In the genomic region with DNA sequence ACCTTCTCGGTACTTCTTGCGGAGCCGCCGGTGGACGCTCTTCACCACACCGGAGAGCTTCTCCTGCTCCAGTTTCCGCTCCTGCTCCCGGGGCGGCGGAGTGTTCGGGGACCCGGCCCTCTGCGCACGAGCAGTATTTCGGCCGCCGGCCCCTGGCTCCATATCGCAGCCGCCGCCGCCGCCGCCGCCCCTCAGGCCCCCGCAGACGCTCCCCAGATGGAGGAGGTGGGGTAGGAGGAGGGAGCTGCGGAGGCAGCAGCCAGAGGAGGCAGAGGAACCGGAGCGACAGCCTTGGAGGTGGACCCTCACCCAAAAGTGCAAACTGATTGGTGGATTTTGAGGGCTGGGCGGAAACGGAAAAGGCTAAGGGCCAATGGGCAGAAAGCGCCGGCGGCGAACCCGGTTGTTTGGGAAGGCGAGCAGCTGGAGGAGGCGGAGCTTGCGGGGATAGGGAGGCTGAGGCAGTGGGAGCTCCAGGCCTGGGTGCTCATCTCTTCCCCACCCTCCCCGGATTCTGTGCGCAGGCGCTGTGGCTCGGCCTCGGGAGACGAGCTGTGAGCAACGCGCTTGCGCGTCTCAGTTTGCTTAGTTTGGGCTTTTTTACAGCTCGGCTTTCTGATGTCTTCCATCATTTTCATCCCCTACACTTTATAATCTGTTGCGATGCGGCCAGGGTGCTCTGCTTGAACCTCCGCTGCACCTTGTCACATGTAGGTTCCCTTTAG, we compare ENCODE assay signal across 8 cellular contexts.
DNase-seq lines count a peak whose midpoint lies in the region; ATAC-seq, FAIRE-seq and TF ChIP-seq lines count a peak whose summit lies in the region.

No MANE protein-coding gene starts in this region.

- intact Hi-C loops in Caco-2 (cut with micrococcal nuclease; ENCODE audit: unreplicated experiment): loop anchor here (1.0 to 2.0 kb wide), 3 partner anchors 179 to 729 kb away; a partner anchor contains a TSS

- no peak overlapping the region for H3K23ac ChIP-seq in H1 (ENCODE audit: insufficient read length)

- peak overlapping the region; percentile 35 for H3K14ac ChIP-seq in H1 (ENCODE audit: insufficient read length)

- FAIRE-seq in HTR-8/SVneo (lab: Jason Lieb, UNC) (peak; percentile 60), H1 (lab: Jason Lieb, UNC) (no peak)

- H3K4me2 ChIP-seq in H1 (ENCODE audit: insufficient read depth in 1 of 2, low read depth in 2 of 2, low read length in 2 of 2): peak overlapping the region; percentile 68 to 99

- H3K27me3 ChIP-seq in Caco-2 (replicated peaks; ENCODE audit: control insufficient read depth, insufficient read depth, low read length): no peaks in the 10 kb centered on the region
- H3K27me3 ChIP-seq in H1 (replicated peaks in 1 of 4; ENCODE audit: control insufficient read depth in 3 of 4, extremely low read depth in 1 of 4, insufficient read depth in 3 of 4, low read length in 3 of 4): no peaks in the 10 kb centered on the region

- H2BK20ac ChIP-seq in H1 (ENCODE audit: low read length): no peak overlapping the region

- POLR2A ChIA-PET in Caco-2 (lab: Charles Lee): interaction anchor here (0.5 to 1.1 kb wide), 2 partner anchors 227 to 489 kb away, joined by 4 to 11 read pairs; a partner anchor contains a TSS
- POLR2A ChIA-PET in H1 (lab: Charles Lee; ENCODE audit: partially characterized antibody): interaction anchor here (0.7 to 2.2 kb wide), 4 partner anchors 9 to 489 kb away, joined by 3 to 6 read pairs (median 4); a partner anchor contains a TSS

- no peak overlapping the region for H2BK15ac ChIP-seq in H1 (ENCODE audit: low read length)

- TF ChIP-seq EP300 in H1 (IDR thresholded peaks at IDR 0.05; ENCODE audit: borderline replicate concordance in 1 of 2, low read depth in 2 of 2, low read length in 2 of 2): no peak

- peak overlapping the region; percentile 75 for H2BK5ac ChIP-seq in H1 (ENCODE audit: low read depth, low read length)

- peaks cover 0 to 3% of the 10 kb centered on the region in 2 experiments for H4K20me1 ChIP-seq in H1 (replicated peaks in 1 of 2; ENCODE audit: control insufficient read depth in 1 of 2, insufficient read depth in 2 of 2, low read length in 2 of 2)

- TF ChIP-seq CTCF in Caco-2 (IDR thresholded peaks at IDR 0.05; ENCODE audit: insufficient read depth in 1 of 2, low read depth in 1 of 2, low read length in 1 of 2, severe bottlenecking in 1 of 2, unreplicated experiment in 1 of 2) (no peak), H1 (IDR thresholded peaks at IDR 0.05; ENCODE audit: control extremely low read depth in 1 of 3, insufficient read depth in 1 of 3, low read depth in 1 of 3, low read length in 3 of 3) (no peak)

- H2AK5ac ChIP-seq in H1 (ENCODE audit: low read depth, low read length): no peak overlapping the region

- H3K36me3 ChIP-seq in Caco-2 (ENCODE audit: control insufficient read depth, insufficient read depth, low read length) (no peaks in the 10 kb centered on the region), H1 (ENCODE audit: control insufficient read depth in 2 of 4, insufficient read depth in 4 of 4, low read length in 3 of 4) (peaks cover 0 to 4% (median 0%) of the 10 kb centered on the region in 4 experiments; a peak in 1 of 8 replicates)

- peak overlapping the region; percentile 90 for H4K5ac ChIP-seq in H1 (ENCODE audit: insufficient read length, low read depth, low read length)

- H3K79me2 ChIP-seq in H1 (ENCODE audit: control insufficient read depth in 1 of 2, insufficient read depth in 2 of 2, low read length in 2 of 2): peaks cover 0 to 37% of the 10 kb centered on the region in 2 experiments; a peak in 2 of 4 replicates

- peaks cover 6% of the 10 kb centered on the region for H3K4me1 ChIP-seq in Caco-2
- peaks cover 0 to 5% (median 4%) of the 10 kb centered on the region in 4 experiments; a peak in 4 of 7 replicates for H3K4me1 ChIP-seq in H1 (replicated peaks in 1 of 4; ENCODE audit: control insufficient read depth in 3 of 4, insufficient read depth in 4 of 4, low read length in 3 of 4)

- peak overlapping the region; percentile 70 for H3K4ac ChIP-seq in H1 (replicated peaks; ENCODE audit: insufficient read length, low read depth, low read length)

- peak overlapping the region; percentile 2; the same call in 1 of the 2 replicates for H3K18ac ChIP-seq in H1 (ENCODE audit: extremely low read depth, low read length)

- peak overlapping the region; percentile 91 for H3K27ac Mint-ChIP-seq in Caco-2 (ENCODE audit: unreplicated experiment)
- peak overlapping the region; percentile 86 for H3K27ac Mint-ChIP-seq in activated CD8-positive, alpha-beta memory T cell treated with anti-CD3 and anti-CD28 coated beads, Interleukin-2, amount 10 ng/mL, durations not matched to agents 7 days and 5 days
- peak overlapping the region; percentile 96 for H3K27ac Mint-ChIP-seq in memory B cell

- peak; percentile 98 for ATAC-seq in GM21381 (IDR thresholded peaks at IDR 0.05; ENCODE audit: unreplicated experiment)
- peak; percentile 96 for ATAC-seq in activated CD8-positive, alpha-beta memory T cell treated with anti-CD3 and anti-CD28 coated beads, Interleukin-2, amount 10 ng/mL, durations not matched to agents 7 days and 5 days
- peak; percentile 92 for ATAC-seq in memory B cell (ENCODE audit: low read depth)

- no TSS peak for BruUV-seq in Caco-2 (replicated peaks; lab: Mats Ljungman, UMichigan)

- H3K9me3 Mint-ChIP-seq in Caco-2 (ENCODE audit: unreplicated experiment) (no peaks in the 10 kb centered on the region), memory B cell (no peaks in the 10 kb centered on the region)
- H3K9me3 Mint-ChIP-seq in activated CD8-positive, alpha-beta memory T cell treated with anti-CD3 and anti-CD28 coated beads, Interleukin-2, amount 10 ng/mL, durations not matched to agents 7 days and 5 days (ENCODE audit: low read depth): no peaks in the 10 kb centered on the region

- TF ChIP-seq POLR2A in H1 (IDR thresholded peaks at IDR 0.05; ENCODE audit: control extremely low read depth in 1 of 2, low read depth in 2 of 2, low read length in 2 of 2): no peak; a peak in 1 of 3 replicates

- TF ChIP-seq RAD21 in H1 (IDR thresholded peaks at IDR 0.05 in 1 of 2, conservative IDR thresholded peaks at IDR 0.05 in 1 of 2; ENCODE audit: low read depth in 2 of 2, low read length in 2 of 2): no peak

- H2AFZ ChIP-seq in H1 (ENCODE audit: low read length): peak overlapping the region; percentile 97

- no peaks in the 10 kb centered on the region for H3K79me1 ChIP-seq in H1 (ENCODE audit: low read depth, low read length)

- H3K4me3 Mint-ChIP-seq in Caco-2 (ENCODE audit: unreplicated experiment) (peak overlapping the region; percentile 89), memory B cell (peak overlapping the region; percentile 95)
- peak overlapping the region; percentile 77 for H3K4me3 Mint-ChIP-seq in activated CD8-positive, alpha-beta memory T cell treated with anti-CD3 and anti-CD28 coated beads, Interleukin-2, amount 10 ng/mL, durations not matched to agents 7 days and 5 days

- DNase-seq in Caco-2: peak; percentile 99
- DNase-seq in HTR-8/SVneo (ENCODE audit: insufficient read length, low spot score): peak; percentile 88
- peak; percentile 91 for DNase-seq in NOMO-1 treated with DMSO at 0.1 percent for 48 hours (lab: John Stamatoyannopoulos, UW; ENCODE audit: unreplicated experiment)
- DNase-seq in activated CD8-positive, alpha-beta memory T cell treated with anti-CD3 and anti-CD28 coated beads, Interleukin-2, amount 10 ng/mL, durations not matched to agents 7 days and 5 days: peak; percentile 99
- peak; percentile 96 to 97 for DNase-seq in H1 (ENCODE audit: low read depth in 1 of 2, low spot score in 2 of 2)
- peak; percentile 90 to 94 for DNase-seq in memory B cell (ENCODE audit: low spot score in 2 of 2)
- peak; percentile 98 for DNase-seq in stimulated activated CD8-positive, alpha-beta memory T cell treated with anti-CD3 and anti-CD28 coated beads, Interleukin-12 subunit alpha, Interleukin-12 subunit beta, amount 100 ng/mL, for 1 hour (ENCODE audit: low read depth)

- CTCF ChIA-PET in Caco-2 (lab: Charles Lee) (interaction anchor here (0.6 to 1.2 kb wide), 4 partner anchors 9 to 464 kb away, joined by 3 to 5 read pairs (median 4); no protein-coding TSS in a partner anchor), H1 (lab: Charles Lee; ENCODE audit: partially characterized antibody) (no interaction called here)
- CTCF ChIA-PET in activated CD8-positive, alpha-beta memory T cell treated with anti-CD3 and anti-CD28 coated beads, Interleukin-2, amount 10 ng/mL, durations not matched to agents 7 days and 5 days (lab: Charles Lee): interaction anchor here (0.9 to 1.5 kb wide), 3 partner anchors 70 to 140 kb away, joined by 3 read pairs; no protein-coding TSS in a partner anchor

- 2% methylated on average over 40 of the region's 53 CpGs; no CpG with 5 or more reads in 1 of the 2 experiments for WGBS in H1 (ENCODE audit: extremely low coverage in 1 of 2, insufficient coverage in 1 of 2, insufficient read length in 1 of 2, insufficient replicate concordance in 2 of 2, low coverage in 1 of 2, low lambda C conversion rate in 2 of 2, missing lambda C conversion rate in 1 of 2), 2 experiments

- H2BK120ac ChIP-seq in H1 (replicated peaks; ENCODE audit: low read depth, low read length): no peak overlapping the region

- H3K36me3 Mint-ChIP-seq in Caco-2 (ENCODE audit: insufficient read depth, unreplicated experiment) (peaks cover 12% of the 10 kb centered on the region), memory B cell (peaks cover 2% of the 10 kb centered on the region)
- H3K36me3 Mint-ChIP-seq in activated CD8-positive, alpha-beta memory T cell treated with anti-CD3 and anti-CD28 coated beads, Interleukin-2, amount 10 ng/mL, durations not matched to agents 7 days and 5 days: peaks cover 6% of the 10 kb centered on the region

- peak overlapping the region; percentile 73 for H3K56ac ChIP-seq in H1 (replicated peaks; ENCODE audit: insufficient read length, low read depth, low read length)

- H3K27me3 Mint-ChIP-seq in Caco-2 (ENCODE audit: insufficient read depth, unreplicated experiment) (no peaks in the 10 kb centered on the region), memory B cell (no peaks in the 10 kb centered on the region)
- H3K27me3 Mint-ChIP-seq in activated CD8-positive, alpha-beta memory T cell treated with anti-CD3 and anti-CD28 coated beads, Interleukin-2, amount 10 ng/mL, durations not matched to agents 7 days and 5 days: peaks cover 4% of the 10 kb centered on the region

- peak overlapping the region; percentile 87 for H3K4me3 ChIP-seq in Caco-2 (ENCODE audit: low read depth, low read length)
- peak overlapping the region; percentile 77 to 95 (median 88) for H3K4me3 ChIP-seq in H1 (ENCODE audit: extremely low read depth in 1 of 4, insufficient read depth in 2 of 4, low read depth in 3 of 4, low read length in 4 of 4)

- H3K4me1 Mint-ChIP-seq in Caco-2 (ENCODE audit: low read depth, unreplicated experiment) (no peaks in the 10 kb centered on the region), memory B cell (peaks cover 28% of the 10 kb centered on the region)
- H3K4me1 Mint-ChIP-seq in activated CD8-positive, alpha-beta memory T cell treated with anti-CD3 and anti-CD28 coated beads, Interleukin-2, amount 10 ng/mL, durations not matched to agents 7 days and 5 days: peaks cover 29% of the 10 kb centered on the region

- H2BK12ac ChIP-seq in H1 (ENCODE audit: low read depth, low read length): no peak overlapping the region; the same call in 1 of the 2 replicates

- H3K27ac ChIP-seq in H1 (ENCODE audit: low read depth, low read length): peak overlapping the region; percentile 90

- H3K9me3 ChIP-seq in Caco-2: no peaks in the 10 kb centered on the region
- H3K9me3 ChIP-seq in H1 (ENCODE audit: insufficient read depth in 2 of 2, low read depth in 1 of 2, low read length in 1 of 2): no peaks in the 10 kb centered on the region

- peaks cover 5% of the 10 kb centered on the region for H3K23me2 ChIP-seq in H1 (ENCODE audit: low read depth, low read length)

- peak overlapping the region; percentile 93; the same call in 1 of the 2 replicates for H4K8ac ChIP-seq in H1 (ENCODE audit: extremely low read depth, insufficient read depth, low read length)

- peak overlapping the region; percentile 65 to 96 (median 86) for H3K9ac ChIP-seq in H1 (replicated peaks in 1 of 4; ENCODE audit: extremely low read depth in 1 of 4, low read depth in 3 of 4, low read length in 3 of 4)

- peak overlapping the region; percentile 63 for H4K91ac ChIP-seq in H1 (replicated peaks; ENCODE audit: insufficient read length, low read length)

Comparison
In these comparisons a context has a peak if more than half of its experiments do, and no peak if none do; other contexts are left out.
1. Peak in every context shown above with its lines: DNase-seq, ATAC-seq, H3K4me3 ChIP-seq and H3K27ac ChIP-seq.